In the genomic region with DNA sequence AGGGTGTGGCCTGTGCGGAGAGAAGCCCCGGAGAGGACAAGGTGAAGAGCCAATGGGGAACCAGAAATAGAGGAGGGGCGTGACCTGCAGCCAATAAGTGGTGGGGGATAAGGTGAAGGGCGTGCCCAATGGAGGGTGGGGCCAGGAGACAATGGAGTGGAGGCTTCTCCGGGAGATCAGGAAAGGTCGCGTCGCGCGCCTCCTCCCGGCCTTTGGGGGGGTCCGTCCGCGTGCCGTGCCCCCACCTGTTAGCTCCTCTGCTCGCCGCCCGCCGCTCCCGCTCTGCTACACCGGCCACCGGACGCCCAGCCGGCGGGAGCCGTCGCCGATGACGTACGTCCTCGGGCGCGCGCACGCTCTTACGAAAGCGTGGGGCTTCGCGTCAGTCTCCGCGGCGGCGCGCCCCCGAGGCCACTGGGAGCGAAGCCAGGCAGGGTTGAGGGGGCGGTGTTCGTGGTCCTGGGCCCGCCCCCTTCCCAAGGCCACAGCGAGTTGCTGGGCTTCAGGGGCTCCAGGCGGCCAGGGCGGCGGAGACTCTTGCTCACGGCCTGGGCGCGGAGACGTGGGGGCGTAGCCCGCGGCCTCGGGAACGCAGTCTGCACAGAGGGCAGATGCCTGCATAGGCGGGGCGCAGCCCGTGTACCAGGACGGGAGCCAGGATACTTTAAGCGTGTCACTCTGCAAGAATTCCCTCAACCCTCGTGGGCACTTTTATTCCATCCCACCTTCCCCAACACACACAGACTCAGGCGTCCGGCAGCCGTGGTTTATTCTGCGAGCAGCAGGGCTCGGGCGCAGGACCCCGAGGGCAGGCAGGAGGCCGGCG, we compare ENCODE assay signal across 1 cellular context.
A peak's percentile ranks its signal among the peaks of the same experiment; 100 is the strongest.
TF ChIP-seq lines count a peak whose summit lies in the region.

A gene (minus strand): TSS at position 337 of the 826 bp plus-strand sequence. CDS start 3,353 bp downstream, outside the sequence.

TF ChIP-seq in HepG2, 621 proteins besides CTCF, POLR2A, EP300 and RAD21 (continued from another document and continues in another):
- TF ChIP-seq ZFX (CRISPR knock-in tag; IDR thresholded peaks at IDR 0.05; ENCODE audit: low read depth), result peak; percentile 73
- TF ChIP-seq AHR (CRISPR knock-in tag; IDR thresholded peaks at IDR 0.05), result peak; percentile 39; the same call in 1 of the 2 replicates
- TF ChIP-seq ZNF253 (CRISPR knock-in tag; IDR thresholded peaks at IDR 0.05; ENCODE audit: borderline replicate concordance), result peak; percentile 73
- TF ChIP-seq CEBPB (IDR thresholded peaks at IDR 0.05; ENCODE audit: borderline replicate concordance, low read depth, low read length), result peak; percentile 96
- peak; percentile 83; the same call in 1 of the 2 replicates for TF ChIP-seq SAFB2 (CRISPR knock-in tag; IDR thresholded peaks at IDR 0.05; ENCODE audit: borderline replicate concordance, low read depth)
- peak; percentile 72; the same call in 1 of the 2 replicates for TF ChIP-seq EEA1 (CRISPR knock-in tag; IDR thresholded peaks at IDR 0.05; ENCODE audit: borderline replicate concordance)
- peak; percentile 80; the same call in 1 of the 2 replicates for TF ChIP-seq ZNF510 (CRISPR knock-in tag; IDR thresholded peaks at IDR 0.05; ENCODE audit: low read depth)
- TF ChIP-seq, protein P1, sequence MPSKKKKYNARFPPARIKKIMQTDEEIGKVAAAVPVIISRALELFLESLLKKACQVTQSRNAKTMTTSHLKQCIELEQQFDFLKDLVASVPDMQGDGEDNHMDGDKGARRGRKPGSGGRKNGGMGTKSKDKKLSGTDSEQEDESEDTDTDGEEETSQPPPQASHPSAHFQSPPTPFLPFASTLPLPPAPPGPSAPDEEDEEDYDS (CRISPR knock-in tag; IDR thresholded peaks at IDR 0.05), result peak; percentile 74
- peak; percentile 82 for TF ChIP-seq RXRA (CRISPR knock-in tag; IDR thresholded peaks at IDR 0.05)
- peak; percentile 68; the same call in 1 of the 2 replicates for TF ChIP-seq FOSL2 (CRISPR knock-in tag; IDR thresholded peaks at IDR 0.05)
- TF ChIP-seq CENPX (CRISPR knock-in tag; IDR thresholded peaks at IDR 0.05), result no peak
- peak; percentile 37 for TF ChIP-seq ZNF160 (CRISPR knock-in tag; IDR thresholded peaks at IDR 0.05)
- TF ChIP-seq ZNF484 (CRISPR knock-in tag; IDR thresholded peaks at IDR 0.05; ENCODE audit: borderline replicate concordance, low read depth), result no peak
- no peak; the same call in 1 of the 2 replicates for TF ChIP-seq ZZZ3 (CRISPR knock-in tag; IDR thresholded peaks at IDR 0.05; ENCODE audit: borderline replicate concordance)
- TF ChIP-seq RFX3 (CRISPR knock-in tag; IDR thresholded peaks at IDR 0.05), result no peak
- TF ChIP-seq TP53 (CRISPR knock-in tag; conservative IDR thresholded peaks at IDR 0.05), result no peak; the same call in 1 of the 2 replicates
- peak; percentile 90 for TF ChIP-seq THAP11 (CRISPR knock-in tag; IDR thresholded peaks at IDR 0.05)
- TF ChIP-seq RFXANK (CRISPR knock-in tag; IDR thresholded peaks at IDR 0.05), result no peak
- TF ChIP-seq NRL (CRISPR knock-in tag; IDR thresholded peaks at IDR 0.05; ENCODE audit: borderline replicate concordance), result no peak; the same call in none of the 2 replicates
- TF ChIP-seq MEIS1 (CRISPR knock-in tag; IDR thresholded peaks at IDR 0.05; ENCODE audit: borderline replicate concordance), result peak; percentile 79
- 0 out of 2 replicates have a peak, but pooled peaks have one; percentile 15 for TF ChIP-seq ZNF256 (CRISPR knock-in tag; conservative IDR thresholded peaks at IDR 0.05)
- TF ChIP-seq, protein P2, sequence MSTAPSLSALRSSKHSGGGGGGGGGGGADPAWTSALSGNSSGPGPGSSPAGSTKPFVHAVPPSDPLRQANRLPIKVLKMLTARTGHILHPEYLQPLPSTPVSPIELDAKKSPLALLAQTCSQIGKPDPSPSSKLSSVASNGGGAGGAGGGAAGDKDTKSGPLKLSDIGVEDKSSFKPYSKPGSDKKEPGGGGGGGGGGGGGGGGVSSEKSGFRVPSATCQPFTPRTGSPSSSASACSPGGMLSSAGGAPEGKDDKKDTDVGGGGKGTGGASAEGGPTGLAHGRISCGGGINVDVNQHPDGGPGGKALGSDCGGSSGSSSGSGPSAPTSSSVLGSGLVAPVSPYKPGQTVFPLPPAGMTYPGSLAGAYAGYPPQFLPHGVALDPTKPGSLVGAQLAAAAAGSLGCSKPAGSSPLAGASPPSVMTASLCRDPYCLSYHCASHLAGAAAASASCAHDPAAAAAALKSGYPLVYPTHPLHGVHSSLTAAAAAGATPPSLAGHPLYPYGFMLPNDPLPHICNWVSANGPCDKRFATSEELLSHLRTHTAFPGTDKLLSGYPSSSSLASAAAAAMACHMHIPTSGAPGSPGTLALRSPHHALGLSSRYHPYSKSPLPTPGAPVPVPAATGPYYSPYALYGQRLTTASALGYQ (CRISPR knock-in tag; IDR thresholded peaks at IDR 0.05), result peak; percentile 78; the same call in 1 of the 2 replicates
- TF ChIP-seq RCOR2 (CRISPR knock-in tag; IDR thresholded peaks at IDR 0.05), result no peak
- TF ChIP-seq, protein P3, sequence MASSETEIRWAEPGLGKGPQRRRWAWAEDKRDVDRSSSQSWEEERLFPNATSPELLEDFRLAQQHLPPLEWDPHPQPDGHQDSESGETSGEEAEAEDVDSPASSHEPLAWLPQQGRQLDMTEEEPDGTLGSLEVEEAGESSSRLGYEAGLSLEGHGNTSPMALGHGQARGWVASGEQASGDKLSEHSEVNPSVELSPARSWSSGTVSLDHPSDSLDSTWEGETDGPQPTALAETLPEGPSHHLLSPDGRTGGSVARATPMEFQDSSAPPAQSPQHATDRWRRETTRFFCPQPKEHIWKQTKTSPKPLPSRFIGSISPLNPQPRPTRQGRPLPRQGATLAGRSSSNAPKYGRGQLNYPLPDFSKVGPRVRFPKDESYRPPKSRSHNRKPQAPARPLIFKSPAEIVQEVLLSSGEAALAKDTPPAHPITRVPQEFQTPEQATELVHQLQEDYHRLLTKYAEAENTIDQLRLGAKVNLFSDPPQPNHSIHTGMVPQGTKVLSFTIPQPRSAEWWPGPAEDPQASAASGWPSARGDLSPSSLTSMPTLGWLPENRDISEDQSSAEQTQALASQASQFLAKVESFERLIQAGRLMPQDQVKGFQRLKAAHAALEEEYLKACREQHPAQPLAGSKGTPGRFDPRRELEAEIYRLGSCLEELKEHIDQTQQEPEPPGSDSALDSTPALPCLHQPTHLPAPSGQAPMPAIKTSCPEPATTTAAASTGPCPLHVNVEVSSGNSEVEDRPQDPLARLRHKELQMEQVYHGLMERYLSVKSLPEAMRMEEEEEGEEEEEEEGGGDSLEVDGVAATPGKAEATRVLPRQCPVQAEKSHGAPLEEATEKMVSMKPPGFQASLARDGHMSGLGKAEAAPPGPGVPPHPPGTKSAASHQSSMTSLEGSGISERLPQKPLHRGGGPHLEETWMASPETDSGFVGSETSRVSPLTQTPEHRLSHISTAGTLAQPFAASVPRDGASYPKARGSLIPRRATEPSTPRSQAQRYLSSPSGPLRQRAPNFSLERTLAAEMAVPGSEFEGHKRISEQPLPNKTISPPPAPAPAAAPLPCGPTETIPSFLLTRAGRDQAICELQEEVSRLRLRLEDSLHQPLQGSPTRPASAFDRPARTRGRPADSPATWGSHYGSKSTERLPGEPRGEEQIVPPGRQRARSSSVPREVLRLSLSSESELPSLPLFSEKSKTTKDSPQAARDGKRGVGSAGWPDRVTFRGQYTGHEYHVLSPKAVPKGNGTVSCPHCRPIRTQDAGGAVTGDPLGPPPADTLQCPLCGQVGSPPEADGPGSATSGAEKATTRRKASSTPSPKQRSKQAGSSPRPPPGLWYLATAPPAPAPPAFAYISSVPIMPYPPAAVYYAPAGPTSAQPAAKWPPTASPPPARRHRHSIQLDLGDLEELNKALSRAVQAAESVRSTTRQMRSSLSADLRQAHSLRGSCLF (CRISPR knock-in tag; IDR thresholded peaks at IDR 0.05; ENCODE audit: borderline replicate concordance), result no peak
- TF ChIP-seq ZNF674 (CRISPR knock-in tag; IDR thresholded peaks at IDR 0.05; ENCODE audit: low read depth), result 0 out of 2 replicates have a peak, but pooled peaks have one; percentile 19
- TF ChIP-seq ZNF737 (CRISPR knock-in tag; IDR thresholded peaks at IDR 0.05; ENCODE audit: borderline replicate concordance), result no peak
- TF ChIP-seq, protein P4, sequence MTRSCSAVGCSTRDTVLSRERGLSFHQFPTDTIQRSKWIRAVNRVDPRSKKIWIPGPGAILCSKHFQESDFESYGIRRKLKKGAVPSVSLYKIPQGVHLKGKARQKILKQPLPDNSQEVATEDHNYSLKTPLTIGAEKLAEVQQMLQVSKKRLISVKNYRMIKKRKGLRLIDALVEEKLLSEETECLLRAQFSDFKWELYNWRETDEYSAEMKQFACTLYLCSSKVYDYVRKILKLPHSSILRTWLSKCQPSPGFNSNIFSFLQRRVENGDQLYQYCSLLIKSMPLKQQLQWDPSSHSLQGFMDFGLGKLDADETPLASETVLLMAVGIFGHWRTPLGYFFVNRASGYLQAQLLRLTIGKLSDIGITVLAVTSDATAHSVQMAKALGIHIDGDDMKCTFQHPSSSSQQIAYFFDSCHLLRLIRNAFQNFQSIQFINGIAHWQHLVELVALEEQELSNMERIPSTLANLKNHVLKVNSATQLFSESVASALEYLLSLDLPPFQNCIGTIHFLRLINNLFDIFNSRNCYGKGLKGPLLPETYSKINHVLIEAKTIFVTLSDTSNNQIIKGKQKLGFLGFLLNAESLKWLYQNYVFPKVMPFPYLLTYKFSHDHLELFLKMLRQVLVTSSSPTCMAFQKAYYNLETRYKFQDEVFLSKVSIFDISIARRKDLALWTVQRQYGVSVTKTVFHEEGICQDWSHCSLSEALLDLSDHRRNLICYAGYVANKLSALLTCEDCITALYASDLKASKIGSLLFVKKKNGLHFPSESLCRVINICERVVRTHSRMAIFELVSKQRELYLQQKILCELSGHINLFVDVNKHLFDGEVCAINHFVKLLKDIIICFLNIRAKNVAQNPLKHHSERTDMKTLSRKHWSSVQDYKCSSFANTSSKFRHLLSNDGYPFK (CRISPR knock-in tag; IDR thresholded peaks at IDR 0.05; ENCODE audit: borderline replicate concordance), result peak; percentile 85; the same call in 1 of the 2 replicates
- TF ChIP-seq SRF (IDR thresholded peaks at IDR 0.05; ENCODE audit: low read depth, low read length), result no peak
- TF ChIP-seq ZNF83 (CRISPR knock-in tag; IDR thresholded peaks at IDR 0.05; ENCODE audit: borderline replicate concordance), result no peak; the same call in 1 of the 2 replicates
- TF ChIP-seq ZNF772 (CRISPR knock-in tag; IDR thresholded peaks at IDR 0.05), result 0 out of 2 replicates have a peak, but pooled peaks have one; percentile 62
- TF ChIP-seq MXI1 (IDR thresholded peaks at IDR 0.05; ENCODE audit: borderline replicate concordance, low read depth, low read length), result peak; percentile 79; the same call in 1 of the 3 replicates
- no peak for TF ChIP-seq SNAI1 (CRISPR knock-in tag; IDR thresholded peaks at IDR 0.05; ENCODE audit: borderline replicate concordance)
- no peak for TF ChIP-seq U2AF2 (IDR thresholded peaks at IDR 0.05; ENCODE audit: low read depth, low read length)
- TF ChIP-seq ZFYVE20 (CRISPR knock-in tag; IDR thresholded peaks at IDR 0.05; ENCODE audit: borderline replicate concordance, low read depth), result no peak
- TF ChIP-seq, protein P5, sequence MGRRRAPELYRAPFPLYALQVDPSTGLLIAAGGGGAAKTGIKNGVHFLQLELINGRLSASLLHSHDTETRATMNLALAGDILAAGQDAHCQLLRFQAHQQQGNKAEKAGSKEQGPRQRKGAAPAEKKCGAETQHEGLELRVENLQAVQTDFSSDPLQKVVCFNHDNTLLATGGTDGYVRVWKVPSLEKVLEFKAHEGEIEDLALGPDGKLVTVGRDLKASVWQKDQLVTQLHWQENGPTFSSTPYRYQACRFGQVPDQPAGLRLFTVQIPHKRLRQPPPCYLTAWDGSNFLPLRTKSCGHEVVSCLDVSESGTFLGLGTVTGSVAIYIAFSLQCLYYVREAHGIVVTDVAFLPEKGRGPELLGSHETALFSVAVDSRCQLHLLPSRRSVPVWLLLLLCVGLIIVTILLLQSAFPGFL (CRISPR knock-in tag; IDR thresholded peaks at IDR 0.05), result no peak
- TF ChIP-seq, protein P6, sequence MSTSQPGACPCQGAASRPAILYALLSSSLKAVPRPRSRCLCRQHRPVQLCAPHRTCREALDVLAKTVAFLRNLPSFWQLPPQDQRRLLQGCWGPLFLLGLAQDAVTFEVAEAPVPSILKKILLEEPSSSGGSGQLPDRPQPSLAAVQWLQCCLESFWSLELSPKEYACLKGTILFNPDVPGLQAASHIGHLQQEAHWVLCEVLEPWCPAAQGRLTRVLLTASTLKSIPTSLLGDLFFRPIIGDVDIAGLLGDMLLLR (CRISPR knock-in tag; IDR thresholded peaks at IDR 0.05), result 0 out of 2 replicates have a peak, but pooled peaks have one; percentile 21
- TF ChIP-seq CBFB (CRISPR knock-in tag; IDR thresholded peaks at IDR 0.05), result peak; percentile 37; the same call in 1 of the 2 replicates
- no peak for TF ChIP-seq ZNF720 (CRISPR knock-in tag; IDR thresholded peaks at IDR 0.05)
- TF ChIP-seq MED1 (CRISPR knock-in tag; IDR thresholded peaks at IDR 0.05), result 0 out of 2 replicates have a peak, but pooled peaks have one; percentile 63
- TF ChIP-seq, protein P7, sequence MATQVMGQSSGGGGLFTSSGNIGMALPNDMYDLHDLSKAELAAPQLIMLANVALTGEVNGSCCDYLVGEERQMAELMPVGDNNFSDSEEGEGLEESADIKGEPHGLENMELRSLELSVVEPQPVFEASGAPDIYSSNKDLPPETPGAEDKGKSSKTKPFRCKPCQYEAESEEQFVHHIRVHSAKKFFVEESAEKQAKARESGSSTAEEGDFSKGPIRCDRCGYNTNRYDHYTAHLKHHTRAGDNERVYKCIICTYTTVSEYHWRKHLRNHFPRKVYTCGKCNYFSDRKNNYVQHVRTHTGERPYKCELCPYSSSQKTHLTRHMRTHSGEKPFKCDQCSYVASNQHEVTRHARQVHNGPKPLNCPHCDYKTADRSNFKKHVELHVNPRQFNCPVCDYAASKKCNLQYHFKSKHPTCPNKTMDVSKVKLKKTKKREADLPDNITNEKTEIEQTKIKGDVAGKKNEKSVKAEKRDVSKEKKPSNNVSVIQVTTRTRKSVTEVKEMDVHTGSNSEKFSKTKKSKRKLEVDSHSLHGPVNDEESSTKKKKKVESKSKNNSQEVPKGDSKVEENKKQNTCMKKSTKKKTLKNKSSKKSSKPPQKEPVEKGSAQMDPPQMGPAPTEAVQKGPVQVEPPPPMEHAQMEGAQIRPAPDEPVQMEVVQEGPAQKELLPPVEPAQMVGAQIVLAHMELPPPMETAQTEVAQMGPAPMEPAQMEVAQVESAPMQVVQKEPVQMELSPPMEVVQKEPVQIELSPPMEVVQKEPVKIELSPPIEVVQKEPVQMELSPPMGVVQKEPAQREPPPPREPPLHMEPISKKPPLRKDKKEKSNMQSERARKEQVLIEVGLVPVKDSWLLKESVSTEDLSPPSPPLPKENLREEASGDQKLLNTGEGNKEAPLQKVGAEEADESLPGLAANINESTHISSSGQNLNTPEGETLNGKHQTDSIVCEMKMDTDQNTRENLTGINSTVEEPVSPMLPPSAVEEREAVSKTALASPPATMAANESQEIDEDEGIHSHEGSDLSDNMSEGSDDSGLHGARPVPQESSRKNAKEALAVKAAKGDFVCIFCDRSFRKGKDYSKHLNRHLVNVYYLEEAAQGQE (IDR thresholded peaks at IDR 0.05; ENCODE audit: borderline replicate concordance in 1 of 2, low read depth in 1 of 2, low read length in 2 of 2), result peak in 1 of 2 experiments; percentile 64; a peak in 1 of 4 replicates
- no peak for TF ChIP-seq TBX3 (IDR thresholded peaks at IDR 0.05; ENCODE audit: borderline replicate concordance)
- TF ChIP-seq SMARCC2 (IDR thresholded peaks at IDR 0.05), result no peak
- no peak for TF ChIP-seq ATRX (CRISPR knock-in tag; IDR thresholded peaks at IDR 0.05; ENCODE audit: borderline replicate concordance)
- TF ChIP-seq PCBP1 (IDR thresholded peaks at IDR 0.05; ENCODE audit: borderline replicate concordance, low read depth, low read length), result peak; percentile 66; the same call in 1 of the 2 replicates
- TF ChIP-seq ZSCAN31 (CRISPR knock-in tag; IDR thresholded peaks at IDR 0.05; ENCODE audit: low read depth), result no peak; the same call in 1 of the 2 replicates
